ENCODE assay signal across 10 cellular contexts in genomic region chr1:207861442-207862177, GRCh38. TPM values are rescaled to one million over a fixed set of nuclear protein-coding genes. Genes with fewer than 3 reads are reported as not detected.
A peak's percentile ranks its signal among the peaks of the same experiment; 100 is the strongest.
DNase-seq lines count a peak whose midpoint lies in the region; ATAC-seq and TF ChIP-seq lines count a peak whose summit lies in the region.
"Had no signal": no experiment of that assay in that cellular context is flagged by ENCODE, and none has a peak within 500 bp of the region (broad histone marks: within the 10 kb centered on the region; RNA-seq: fewer than 3 reads in every experiment).

No MANE protein-coding gene starts in this region.

- H3K36me3 ChIP-seq in HEK293 (ENCODE audit: control insufficient read depth in 2 of 2, insufficient read depth in 1 of 2, low read length in 2 of 2): peaks cover 0 to 58% of the 10 kb centered on the region in 2 experiments
- H3K36me3 ChIP-seq: cardiac muscle cell had no signal

- DNase-seq in AG04450 (ENCODE audit: low read depth, low spot score) (no peak), glomerular visceral epithelial cell (ENCODE audit: extremely low spot score) (peak; percentile 47), erythroblast (lab: John Stamatoyannopoulos, UW) (no peak), type B pancreatic cell (ENCODE audit: extremely low spot score, unreplicated experiment) (no peak)
- peak; percentile 38 for DNase-seq in activated CD4-positive, alpha-beta T cell treated with anti-CD3 and anti-CD28 coated beads, Interleukin-2, amount 50 U/mL, for 1 hour
- DNase-seq: KG1 had no signal

- H3K36me3 Mint-ChIP-seq in type B pancreatic cell: no peaks in the 10 kb centered on the region

- no peak for ATAC-seq in HG03442 (IDR thresholded peaks at IDR 0.05; ENCODE audit: unreplicated experiment)
- ATAC-seq in GM21515 (IDR thresholded peaks at IDR 0.05; ENCODE audit: unreplicated experiment): no peak

- TF ChIP-seq POLR2A in erythroblast (IDR thresholded peaks at IDR 0.05; ENCODE audit: low read length): no peak

- H3K27ac ChIP-seq in AG04450 (ENCODE audit: low read depth, low read length) (peak overlapping the region; percentile 86), HEK293 (ENCODE audit: extremely low read depth, low read depth, low read length) (no peak overlapping the region)
- H3K27ac ChIP-seq: cardiac muscle cell had no signal

- no peaks in the 10 kb centered on the region for H3K9me3 Mint-ChIP-seq in type B pancreatic cell

- TF ChIP-seq CTCF in AG04450 (IDR thresholded peaks at IDR 0.05; ENCODE audit: low read depth, low read length): no peak
- TF ChIP-seq CTCF in HEK293 (tag by site-specific recombination; IDR thresholded peaks at IDR 0.05): no peak
- TF ChIP-seq CTCF in type B pancreatic cell (conservative IDR thresholded peaks at IDR 0.05): no peak

- POLR2A ChIA-PET in AG04450 (lab: Yijun Ruan, JAX): interaction anchor here (0.7 to 1.5 kb wide), 4 partner anchors 36 to 570 kb away, joined by 3 to 12 read pairs (median 8); no protein-coding TSS in a partner anchor
- POLR2A ChIA-PET in HEK293 (lab: Yijun Ruan, JAX): interaction anchor here (0.7 kb wide), 1 partner anchor 801 kb away, joined by 4 read pairs; no protein-coding TSS in a partner anchor

- no peaks in the 10 kb centered on the region for H3K27me3 ChIP-seq in AG04450 (ENCODE audit: control insufficient read depth, insufficient read depth, low read length)
- H3K27me3 ChIP-seq: cardiac muscle cell had no signal

- H3K27ac Mint-ChIP-seq in type B pancreatic cell: no peak overlapping the region

- no peak overlapping the region for H3K4me3 Mint-ChIP-seq in type B pancreatic cell

- H3K4me1 ChIP-seq in HEK293 (ENCODE audit: control insufficient read depth, insufficient read depth, low read length): no peaks in the 10 kb centered on the region

- H3K4me1 Mint-ChIP-seq in type B pancreatic cell (ENCODE audit: unreplicated experiment): peaks cover 2% of the 10 kb centered on the region

- H3K4me3 ChIP-seq in AG04450 (ENCODE audit: low read depth, low read length): no peak overlapping the region
- no peak overlapping the region for H3K4me3 ChIP-seq in HEK293 (ENCODE audit: low read depth, low read length)
- H3K4me3 ChIP-seq: cardiac muscle cell had no signal

- CTCF ChIA-PET in AG04450 (lab: Charles Lee) (interaction anchor here (0.5 to 7.1 kb wide), 9 partner anchors 8 to 384 kb away, joined by 3 to 40 read pairs (median 6); no protein-coding TSS in a partner anchor), HEK293 (lab: Yijun Ruan, JAX) (interaction anchor here (0.7 to 2.0 kb wide), 4 partner anchors 24 to 1468 kb away, joined by 4 to 6 read pairs (median 5); no protein-coding TSS in a partner anchor)

- H3K27me3 Mint-ChIP-seq in type B pancreatic cell: no peaks in the 10 kb centered on the region

- H3K9me3 ChIP-seq in AG04450 (ENCODE audit: control insufficient read depth, insufficient read depth, low read length) (no peaks in the 10 kb centered on the region), HEK293 (ENCODE audit: control insufficient read depth, insufficient read depth, low read depth, low read length) (no peaks in the 10 kb centered on the region)

TF ChIP-seq in HEK293, 187 proteins besides CTCF, POLR2A, EP300 and RAD21:
- TF ChIP-seq GLIS1 (tag by site-specific recombination; IDR thresholded peaks at IDR 0.05): peak; percentile 62
- no peak for TF ChIP-seq PRDM1 (tag by site-specific recombination; IDR thresholded peaks at IDR 0.05)

RNA-seq across cellular contexts. Expression of gene CD34, which starts 49.3 kb away (rescaled TPM):
- polyA plus RNA-seq in AG04450 (2011; rRNA removed): 0.11 and 0.14 TPM in 2 replicates
- 0.04 and 0.14 TPM in 2 replicates for polyA minus RNA-seq in AG04450 (2011; rRNA and poly(A)+ RNA removed)
- total RNA-seq in type B pancreatic cell (ENCODE audit: low replicate concordance): 0.34 TPM in 1 of 2 replicates, not detected in the other

Comparison
In these comparisons a context has a peak if more than half of its experiments do, and no peak if none do; other contexts are left out.
1. DNase-seq: peak in activated CD4-positive, alpha-beta T cell treated with anti-CD3 and anti-CD28 coated beads, Interleukin-2, amount 50 U/mL, for 1 hour (single experiment) and glomerular visceral epithelial cell (single experiment); none in AG04450 (single experiment), erythroblast (0 of 2) and type B pancreatic cell (single experiment).